In the genomic region with DNA sequence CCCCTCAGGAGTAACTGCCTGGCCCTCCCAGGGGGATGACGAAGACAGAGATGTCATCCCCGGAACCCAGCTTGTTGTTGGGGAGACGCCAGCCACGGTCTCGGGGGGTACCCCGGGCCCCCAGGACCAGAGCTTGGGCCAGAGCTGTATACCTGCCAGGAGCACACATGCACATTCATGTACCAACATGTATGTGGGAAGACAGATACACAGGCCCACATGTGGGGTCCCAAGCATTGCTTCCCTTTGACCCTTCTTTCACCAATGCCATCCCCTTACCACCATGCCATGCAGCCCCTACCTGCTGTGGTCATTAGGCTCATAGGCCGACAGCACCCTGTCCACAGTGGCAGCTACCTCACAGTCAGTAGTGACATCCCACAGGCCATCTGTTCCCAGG, we compare ENCODE assay signal across 21 cellular contexts.
"Had no signal": no experiment of that assay in that cellular context is flagged by ENCODE, and none has a peak within 500 bp of the region (broad histone marks: within the 10 kb centered on the region; RNA-seq: fewer than 3 reads in every experiment).

No MANE protein-coding gene starts in this region.

- H3K4me2 ChIP-seq: SK-N-SH had no signal

- H3K9me3 ChIP-seq: MG63, SK-N-SH had no signal

- H3K36me3 Mint-ChIP-seq: IgD-negative memory B cell had no signal

- H3K9me3 Mint-ChIP-seq: IgD-negative memory B cell had no signal

- H3K27ac ChIP-seq: HL-60, RWPE1 had no signal

- H3K9ac ChIP-seq: SK-N-SH had no signal

- H3K4me3 ChIP-seq: K562, MG63 had no signal

- DNase-seq: MG63, NCI-H1092 treated with DMSO at 0.1 percent for 48 hours, NCI-H1436, NCI-H187, NCI-H2029, NCI-H2081 treated with DMSO at 0.1 percent for 48 hours, NCI-H2171, NCI-H226, NCI-H446, NCI-H510A, NCI-H524 treated with DMSO at 0.1 percent for 48 hours, NCI-H69, NCI-H774, PC-3, SHP77, SK-N-SH had no signal

- H3K27me3 Mint-ChIP-seq: IgD-negative memory B cell had no signal

- ATAC-seq: K562, Panc1, PC-3 had no signal
